10 cellular contexts compared by ENCODE assay signal in genomic region chr3:185677146-185677829, GRCh38.
A peak's percentile ranks its signal among the peaks of the same experiment; 100 is the strongest.
DNase-seq lines count a peak whose midpoint lies in the region; ATAC-seq and TF ChIP-seq lines count a peak whose summit lies in the region.
"Had no signal": no experiment of that assay in that cellular context is flagged by ENCODE, and none has a peak within 500 bp of the region (broad histone marks: within the 10 kb centered on the region; RNA-seq: fewer than 3 reads in every experiment).

No MANE protein-coding gene starts in this region.

- H3K4me3 Mint-ChIP-seq in activated CD4-positive, alpha-beta T cell treated with anti-CD3 and anti-CD28 coated beads, Interleukin-2, amount 10 ng/mL, durations not matched to agents 24 days and 14 days: no peak overlapping the region
- no peak overlapping the region for H3K4me3 Mint-ChIP-seq in activated CD4-positive, alpha-beta T cell treated with anti-CD3 and anti-CD28 coated beads for 36 hours
- no peak overlapping the region for H3K4me3 Mint-ChIP-seq in T-helper 2 cell treated with Interferon-gamma antibody and Interleukin-4, amounts not matched to agents 5 μg/mL and 100 μg/mL, for 36 hours
- H3K4me3 Mint-ChIP-seq: central memory CD8-positive, alpha-beta T cell had no signal

- H3K36me3 Mint-ChIP-seq in activated CD4-positive, alpha-beta T cell treated with anti-CD3 and anti-CD28 coated beads, Interleukin-2, amount 10 ng/mL, durations not matched to agents 24 days and 14 days (ENCODE audit: low read depth): no peaks in the 10 kb centered on the region
- H3K36me3 Mint-ChIP-seq in activated CD4-positive, alpha-beta T cell treated with anti-CD3 and anti-CD28 coated beads for 36 hours (ENCODE audit: low read depth): no peaks in the 10 kb centered on the region
- no peaks in the 10 kb centered on the region for H3K36me3 Mint-ChIP-seq in T-helper 2 cell treated with Interferon-gamma antibody and Interleukin-4, amounts not matched to agents 5 μg/mL and 100 μg/mL, for 36 hours (ENCODE audit: low read depth)

- peak; percentile 68 for TF ChIP-seq RAD21 in SK-N-SH (IDR thresholded peaks at IDR 0.05; ENCODE audit: low read length)

- no peak overlapping the region for H3K27ac Mint-ChIP-seq in activated CD4-positive, alpha-beta T cell treated with anti-CD3 and anti-CD28 coated beads, Interleukin-2, amount 10 ng/mL, durations not matched to agents 24 days and 14 days
- H3K27ac Mint-ChIP-seq in activated CD4-positive, alpha-beta T cell treated with anti-CD3 and anti-CD28 coated beads for 36 hours: no peak overlapping the region
- no peak overlapping the region for H3K27ac Mint-ChIP-seq in T-helper 2 cell treated with Interferon-gamma antibody and Interleukin-4, amounts not matched to agents 5 μg/mL and 100 μg/mL, for 36 hours

- no peak overlapping the region for H2AFZ ChIP-seq in SK-N-SH (ENCODE audit: low read depth)

- peak; percentile 81 for TF ChIP-seq CTCF in SK-N-SH (IDR thresholded peaks at IDR 0.05)
- TF ChIP-seq CTCF in foreskin keratinocyte (conservative IDR thresholded peaks at IDR 0.05): peak; percentile 96

- ATAC-seq in activated CD4-positive, alpha-beta T cell treated with anti-CD3 and anti-CD28 coated beads for 36 hours: no peak
- ATAC-seq in foreskin keratinocyte (peak; percentile 98), sciatic nerve (peak; percentile 56)

- POLR2A ChIA-PET in activated CD4-positive, alpha-beta T cell treated with anti-CD3 and anti-CD28 coated beads for 36 hours (lab: Charles Lee): no interaction called here
- POLR2A ChIA-PET in SK-N-SH (lab: Yijun Ruan, JAX): no interaction called here

- H3K4me1 ChIP-seq in SK-N-SH (ENCODE audit: control insufficient read depth in 1 of 2, insufficient read depth in 2 of 2, low read depth in 1 of 2, low read length in 1 of 2): no peaks in the 10 kb centered on the region
- peaks cover 5% of the 10 kb centered on the region for H3K4me1 ChIP-seq in foreskin keratinocyte

- H3K4me2 ChIP-seq in SK-N-SH: no peak overlapping the region

- H3K4me1 Mint-ChIP-seq in activated CD4-positive, alpha-beta T cell treated with anti-CD3 and anti-CD28 coated beads, Interleukin-2, amount 10 ng/mL, durations not matched to agents 24 days and 14 days: no peaks in the 10 kb centered on the region
- H3K4me1 Mint-ChIP-seq in activated CD4-positive, alpha-beta T cell treated with anti-CD3 and anti-CD28 coated beads for 36 hours: no peaks in the 10 kb centered on the region
- no peaks in the 10 kb centered on the region for H3K4me1 Mint-ChIP-seq in T-helper 2 cell treated with Interferon-gamma antibody and Interleukin-4, amounts not matched to agents 5 μg/mL and 100 μg/mL, for 36 hours (ENCODE audit: low read depth)
- H3K4me1 Mint-ChIP-seq: central memory CD8-positive, alpha-beta T cell had no signal

- no peaks in the 10 kb centered on the region for H3K9me2 ChIP-seq in SK-N-SH

- peaks cover 54% of the 10 kb centered on the region for H3K79me2 ChIP-seq in SK-N-SH (ENCODE audit: insufficient read depth)

- peaks cover 38% of the 10 kb centered on the region for H3K27me3 Mint-ChIP-seq in activated CD4-positive, alpha-beta T cell treated with anti-CD3 and anti-CD28 coated beads, Interleukin-2, amount 10 ng/mL, durations not matched to agents 24 days and 14 days
- H3K27me3 Mint-ChIP-seq in activated CD4-positive, alpha-beta T cell treated with anti-CD3 and anti-CD28 coated beads for 36 hours: peaks cover 23% of the 10 kb centered on the region
- peaks cover 32% of the 10 kb centered on the region for H3K27me3 Mint-ChIP-seq in T-helper 2 cell treated with Interferon-gamma antibody and Interleukin-4, amounts not matched to agents 5 μg/mL and 100 μg/mL, for 36 hours (ENCODE audit: low read depth)

- no peaks in the 10 kb centered on the region for H3K9me3 Mint-ChIP-seq in activated CD4-positive, alpha-beta T cell treated with anti-CD3 and anti-CD28 coated beads, Interleukin-2, amount 10 ng/mL, durations not matched to agents 24 days and 14 days
- H3K9me3 Mint-ChIP-seq in activated CD4-positive, alpha-beta T cell treated with anti-CD3 and anti-CD28 coated beads for 36 hours (ENCODE audit: low read depth): peaks cover 10% of the 10 kb centered on the region
- H3K9me3 Mint-ChIP-seq in T-helper 2 cell treated with Interferon-gamma antibody and Interleukin-4, amounts not matched to agents 5 μg/mL and 100 μg/mL, for 36 hours: no peaks in the 10 kb centered on the region

- peak; percentile 74 for DNase-seq in activated CD4-positive, alpha-beta T cell treated with anti-CD3 and anti-CD28 coated beads, Interleukin-2, amount 10 ng/mL, durations not matched to agents 24 days and 14 days
- no peak for DNase-seq in activated CD4-positive, alpha-beta T cell treated with anti-CD3 and anti-CD28 coated beads for 36 hours
- peak; percentile 74 for DNase-seq in M059J (ENCODE audit: low read depth)
- peak; percentile 56 for DNase-seq in SK-N-SH
- peak; percentile 89 to 96 for DNase-seq in foreskin keratinocyte
- no peak for DNase-seq in sciatic nerve (ENCODE audit: low spot score)
- no peak for DNase-seq in T-helper 2 cell treated with Interferon-gamma antibody and Interleukin-4, amounts not matched to agents 5 μg/mL and 100 μg/mL, for 36 hours (ENCODE audit: low spot score)
- no peak for DNase-seq in effector CD8-positive, alpha-beta T cell (lab: John Stamatoyannopoulos, UW)

- no peaks in the 10 kb centered on the region for H3K9me3 ChIP-seq in SK-N-SH

- H3K27me3 ChIP-seq in SK-N-SH (ENCODE audit: insufficient read depth) (no peaks in the 10 kb centered on the region), foreskin keratinocyte (no peaks in the 10 kb centered on the region)

- H4K20me1 ChIP-seq in SK-N-SH (ENCODE audit: insufficient read depth): no peaks in the 10 kb centered on the region

- H3K36me3 ChIP-seq in SK-N-SH (replicated peaks in 1 of 2; ENCODE audit: control insufficient read depth in 1 of 2, insufficient read depth in 2 of 2, low read length in 1 of 2): peaks cover 36 to 69% of the 10 kb centered on the region in 2 experiments
- H3K36me3 ChIP-seq: thoracic aorta had no signal

- H3K9ac ChIP-seq in SK-N-SH: no peak overlapping the region

- intact Hi-C loops in activated CD4-positive, alpha-beta T cell treated with anti-CD3 and anti-CD28 coated beads, Interleukin-2, amount 10 ng/mL, durations not matched to agents 24 days and 14 days (cut with micrococcal nuclease): loop anchor here (1.0 kb wide), 1 partner anchor 91 kb away; no protein-coding TSS in a partner anchor
- intact Hi-C loops in activated CD4-positive, alpha-beta T cell treated with anti-CD3 and anti-CD28 coated beads for 36 hours (cut with DNase I, micrococcal nuclease): loop anchor here (1.0 kb wide), 1 partner anchor 91 kb away; no protein-coding TSS in a partner anchor
- intact Hi-C loops in sciatic nerve (cut with DNase I): no loop called here

- CTCF ChIA-PET in activated CD4-positive, alpha-beta T cell treated with anti-CD3 and anti-CD28 coated beads for 36 hours (lab: Charles Lee): interaction anchor here (0.7 to 3.5 kb wide), 8 partner anchors 16 to 940 kb away, joined by 3 to 19 read pairs (median 3); no protein-coding TSS in a partner anchor
- CTCF ChIA-PET in SK-N-SH (lab: Yijun Ruan, JAX): interaction anchor here (0.6 to 5.5 kb wide), 27 partner anchors 9 to 267 kb away, joined by 3 to 54 read pairs (median 4); no protein-coding TSS in a partner anchor

- 100% methylated on average over 1 of the region's 1 CpG for WGBS in SK-N-SH (ENCODE audit: low lambda C conversion rate)

- H3K27ac ChIP-seq in SK-N-SH (ENCODE audit: low read depth in 2 of 2, low read length in 1 of 2): peak overlapping the region in 1 of 2 experiments; percentile 5; a peak in 1 of 4 replicates
- peak overlapping the region; percentile 44 for H3K27ac ChIP-seq in foreskin keratinocyte
- H3K27ac ChIP-seq: thoracic aorta had no signal

- peaks cover 12% of the 10 kb centered on the region for H3F3A ChIP-seq in SK-N-SH (replicated peaks; ENCODE audit: insufficient read depth)

- no peak for TF ChIP-seq EP300 in SK-N-SH (IDR thresholded peaks at IDR 0.05; ENCODE audit: borderline replicate concordance in 1 of 2, low read depth in 1 of 2, low read length in 1 of 2)

- H3K4me3 ChIP-seq in SK-N-SH (ENCODE audit: low read depth in 2 of 2, low read length in 1 of 2): no peak overlapping the region
- H3K4me3 ChIP-seq: thoracic aorta had no signal

TF ChIP-seq in SK-N-SH, 30 proteins besides CTCF, POLR2A, EP300 and RAD21:
- TF ChIP-seq ZBTB33 (IDR thresholded peaks at IDR 0.05; ENCODE audit: borderline replicate concordance, low read depth) (no peak), SMC3 (IDR thresholded peaks at IDR 0.05; ENCODE audit: low read depth, low read length) (peak; percentile 61), FOXJ3 (CRISPR knock-in tag; IDR thresholded peaks at IDR 0.05) (no peak)

Comparison
In these comparisons a context has a peak if more than half of its experiments do, and no peak if none do; other contexts are left out.
1. DNase-seq: peak in activated CD4-positive, alpha-beta T cell treated with anti-CD3 and anti-CD28 coated beads, Interleukin-2, amount 10 ng/mL, durations not matched to agents 24 days and 14 days (single experiment), M059J (single experiment), SK-N-SH (single experiment) and foreskin keratinocyte (2 of 2); none in activated CD4-positive, alpha-beta T cell treated with anti-CD3 and anti-CD28 coated beads for 36 hours (single experiment), sciatic nerve (single experiment), T-helper 2 cell treated with Interferon-gamma antibody and Interleukin-4, amounts not matched to agents 5 μg/mL and 100 μg/mL, for 36 hours (single experiment) and effector CD8-positive, alpha-beta T cell (single experiment).